ENCODE assay signal across 14 cellular contexts in the genomic region with DNA sequence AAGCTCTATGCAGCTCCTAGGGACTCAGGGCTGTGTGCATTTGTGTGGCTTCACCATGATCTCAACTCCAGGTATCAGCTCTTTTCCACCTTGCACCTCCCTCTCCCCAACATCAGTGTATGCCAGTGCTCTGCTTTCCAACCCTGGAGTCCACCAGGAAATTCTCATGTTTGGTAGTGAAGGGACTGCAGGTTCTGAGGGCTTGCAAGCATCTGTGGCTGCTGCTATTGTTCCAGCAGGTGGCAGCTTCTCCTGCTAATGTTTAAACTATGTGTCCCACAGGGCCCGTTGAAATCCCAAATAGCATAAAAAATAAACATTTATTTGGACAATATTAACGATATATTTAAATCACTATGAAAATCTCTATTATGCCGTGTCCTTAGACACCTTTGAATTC.
DNase-seq lines count a peak whose midpoint lies in the region; ATAC-seq and TF ChIP-seq lines count a peak whose summit lies in the region.
"Had no signal": no experiment of that assay in that cellular context is flagged by ENCODE, and none has a peak within 500 bp of the region (broad histone marks: within the 10 kb centered on the region; RNA-seq: fewer than 3 reads in every experiment).

No MANE protein-coding gene starts in this region.

- peaks cover 11% of the 10 kb centered on the region for H3K9me3 Mint-ChIP-seq in Caco-2 (ENCODE audit: unreplicated experiment)
- H3K9me3 Mint-ChIP-seq in CD14-positive monocyte = peaks cover 0 to 3% (median 0%) of the 10 kb centered on the region in 7 donors
- H3K9me3 Mint-ChIP-seq: activated CD4-positive, alpha-beta T cell treated with anti-CD3 and anti-CD28 coated beads, Interleukin-2, amount 10 ng/mL, durations not matched to agents 7 days and 5 days had no signal

- H3K4me3 Mint-ChIP-seq in Caco-2 (ENCODE audit: unreplicated experiment) (peak overlapping the region; percentile 20), CD14-positive monocyte (no peak overlapping the region)
- H3K4me3 Mint-ChIP-seq: activated CD4-positive, alpha-beta T cell treated with anti-CD3 and anti-CD28 coated beads, Interleukin-2, amount 10 ng/mL, durations not matched to agents 7 days and 5 days had no signal

- H3K4me1 ChIP-seq in Caco-2 = peaks cover 24% of the 10 kb centered on the region
- H3K4me1 ChIP-seq: breast epithelium, esophagus squamous epithelium, tibial nerve had no signal

- DNase-seq in Caco-2 (no peak), SK-MEL-5 (ENCODE audit: low read depth, low spot score) (peak; percentile 37), fibroblast of villous mesenchyme (ENCODE audit: low read depth) (no peak), NCI-H526 treated with DMSO at 0.1 percent for 48 hours (lab: John Stamatoyannopoulos, UW) (no peak), CD14-positive monocyte (ENCODE audit: low spot score) (no peak)
- DNase-seq: activated CD4-positive, alpha-beta T cell treated with anti-CD3 and anti-CD28 coated beads, Interleukin-2, amount 10 ng/mL, durations not matched to agents 7 days and 5 days; esophagus squamous epithelium; NCI-H1417; NK-92 treated with Interleukin-12 subunit alpha and Interleukin-12 subunit beta, amount 100 ng/mL, for 24 hours; T-helper 1 cell had no signal

- no TSS peak for BruUV-seq in Caco-2 (replicated peaks; lab: Mats Ljungman, UMichigan)

- H3K4me1 Mint-ChIP-seq in Caco-2 (ENCODE audit: low read depth, unreplicated experiment) = peaks cover 24% of the 10 kb centered on the region
- H3K4me1 Mint-ChIP-seq in CD14-positive monocyte = no peaks in the 10 kb centered on the region
- H3K4me1 Mint-ChIP-seq: activated CD4-positive, alpha-beta T cell treated with anti-CD3 and anti-CD28 coated beads, Interleukin-2, amount 10 ng/mL, durations not matched to agents 7 days and 5 days had no signal

- ATAC-seq in HG03469 (IDR thresholded peaks at IDR 0.05; ENCODE audit: unreplicated experiment) = no peak

- no peaks in the 10 kb centered on the region for H3K27me3 ChIP-seq in Caco-2 (replicated peaks; ENCODE audit: control insufficient read depth, insufficient read depth, low read length)
- H3K27me3 ChIP-seq: breast epithelium, tibial nerve had no signal

- intact Hi-C loops in Caco-2 (cut with micrococcal nuclease; ENCODE audit: unreplicated experiment) (no loop called here), CD14-positive monocyte (cut with micrococcal nuclease) (no loop called here)

- TF ChIP-seq CTCF in Caco-2 (IDR thresholded peaks at IDR 0.05; ENCODE audit: insufficient read depth in 1 of 2, low read depth in 1 of 2, low read length in 1 of 2, severe bottlenecking in 1 of 2, unreplicated experiment in 1 of 2) = peak in 1 of 2 experiments; percentile 14
- 0 out of 2 replicates have a peak, but pooled peaks have one; percentile 14 for TF ChIP-seq CTCF in GM12875 (IDR thresholded peaks at IDR 0.05; ENCODE audit: borderline replicate concordance, insufficient read depth, low read depth, low read length)
- TF ChIP-seq CTCF in fibroblast of villous mesenchyme (IDR thresholded peaks at IDR 0.05; ENCODE audit: insufficient read depth, low read depth, low read length) = peak; percentile 17
- TF ChIP-seq CTCF in CD14-positive monocyte (IDR thresholded peaks at IDR 0.05) = no peak

- H3K36me3 Mint-ChIP-seq in Caco-2 (ENCODE audit: insufficient read depth, unreplicated experiment) (peaks cover 5% of the 10 kb centered on the region), CD14-positive monocyte (no peaks in the 10 kb centered on the region)

- peaks cover 2% of the 10 kb centered on the region for H3K27me3 Mint-ChIP-seq in Caco-2 (ENCODE audit: insufficient read depth, unreplicated experiment)
- peaks cover 8 to 20% (median 18%) of the 10 kb centered on the region in 3 donors for H3K27me3 Mint-ChIP-seq in CD14-positive monocyte (ENCODE audit: low read depth in 3 of 3)

- H3K27ac Mint-ChIP-seq in Caco-2 (ENCODE audit: unreplicated experiment) = no peak overlapping the region
- H3K27ac Mint-ChIP-seq in CD14-positive monocyte = no peak overlapping the region
- H3K27ac Mint-ChIP-seq: activated CD4-positive, alpha-beta T cell treated with anti-CD3 and anti-CD28 coated beads, Interleukin-2, amount 10 ng/mL, durations not matched to agents 7 days and 5 days had no signal

- H3K36me3 ChIP-seq in Caco-2 (ENCODE audit: control insufficient read depth, insufficient read depth, low read length) = no peaks in the 10 kb centered on the region
- H3K36me3 ChIP-seq: breast epithelium, esophagus squamous epithelium had no signal

- no peaks in the 10 kb centered on the region for H3K9me3 ChIP-seq in Caco-2
- H3K9me3 ChIP-seq: breast epithelium, esophagus squamous epithelium, tibial nerve had no signal

- in situ Hi-C loops in SK-MEL-5 (cut with HindIII; ENCODE audit: low pct_unique_long_range_greater_than_20kb, low sequenced_read_pairs) = no loop called here

- CTCF ChIA-PET in Caco-2 (lab: Charles Lee) = interaction anchor here (0.8 kb wide), 1 partner anchor 21 kb away, joined by 3 read pairs; no protein-coding TSS in a partner anchor

- POLR2A ChIA-PET in Caco-2 (lab: Charles Lee) = interaction anchor here (1.0 kb wide), 1 partner anchor 162 kb away, joined by 6 read pairs; a partner anchor contains a TSS

- H3K4me3 ChIP-seq in Caco-2 (ENCODE audit: low read depth, low read length) = no peak overlapping the region
- no peak overlapping the region for H3K4me3 ChIP-seq in GM12875 (ENCODE audit: low read depth, low read length)
- no peak overlapping the region for H3K4me3 ChIP-seq in fibroblast of villous mesenchyme (ENCODE audit: low read depth, low read length)
- H3K4me3 ChIP-seq: breast epithelium, esophagus squamous epithelium, tibial nerve had no signal
